ENCODE assay signal across 14 cellular contexts in the genomic region with DNA sequence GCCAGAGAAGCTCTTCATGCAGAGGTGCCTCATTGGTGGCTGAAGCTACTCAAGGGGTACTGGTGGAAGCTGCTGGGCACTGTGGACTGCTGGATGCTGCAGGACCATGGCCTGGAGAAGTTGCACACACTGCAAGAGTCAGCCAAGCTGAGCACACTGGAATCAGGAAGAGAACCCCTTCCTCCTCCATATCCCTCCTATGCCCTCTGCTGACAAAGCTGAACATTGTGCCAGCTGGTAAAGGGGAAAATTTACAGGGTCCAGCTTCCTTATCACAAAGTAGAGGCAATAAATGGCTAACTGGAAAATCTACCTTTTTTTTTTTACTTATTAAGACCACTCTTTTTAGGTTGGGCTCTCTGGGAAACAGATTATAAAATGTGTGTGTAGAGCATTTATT. TPM values are rescaled to one million over a fixed set of nuclear protein-coding genes. Genes with fewer than 3 reads are reported as not detected.
DNase-seq lines count a peak whose midpoint lies in the region; ATAC-seq and TF ChIP-seq lines count a peak whose summit lies in the region.
"Had no signal": no experiment of that assay in that cellular context is flagged by ENCODE, and none has a peak within 500 bp of the region (broad histone marks: within the 10 kb centered on the region; RNA-seq: fewer than 3 reads in every experiment).

No MANE protein-coding gene starts in this region.

- DNase-seq in DMS53 (lab: John Stamatoyannopoulos, UW) (peak; percentile 53), DMS53 treated with DMSO at 0.1 percent for 48 hours (lab: John Stamatoyannopoulos, UW; ENCODE audit: unreplicated experiment) (no peak), KBM-7 (peak; percentile 23), RPMI7951 (ENCODE audit: low read depth) (peak; percentile 5), kidney epithelial cell (ENCODE audit: low read depth) (no peak), omental fat pad (ENCODE audit: low spot score) (no peak)
- DNase-seq in effector memory CD8-positive, alpha-beta T cell: no peak
- DNase-seq: activated T-cell treated with anti-CD3 and anti-CD28 coated beads, Interleukin-2, amount 50 U/mL, for 24 hours; GF-D8; T1000 had no signal

- no peaks in the 10 kb centered on the region for H3K4me1 Mint-ChIP-seq in effector memory CD8-positive, alpha-beta T cell (ENCODE audit: low read depth in 2 of 2)
- H3K4me1 Mint-ChIP-seq: central memory CD8-positive, alpha-beta T cell had no signal

- H3K27me3 Mint-ChIP-seq in effector memory CD8-positive, alpha-beta T cell: peaks cover 26 to 56% of the 10 kb centered on the region in 2 donors

- H3K27ac Mint-ChIP-seq in effector memory CD8-positive, alpha-beta T cell: no peak overlapping the region
- H3K27ac Mint-ChIP-seq: activated T-cell treated with anti-CD3 and anti-CD28 coated beads, Interleukin-2, amount 50 U/mL, for 24 hours had no signal

- no peaks in the 10 kb centered on the region for H3K27me3 ChIP-seq in kidney epithelial cell (ENCODE audit: control insufficient read depth, insufficient read depth, low read length)

- H3K4me3 Mint-ChIP-seq in effector memory CD8-positive, alpha-beta T cell: no peak overlapping the region
- H3K4me3 Mint-ChIP-seq: activated T-cell treated with anti-CD3 and anti-CD28 coated beads, Interleukin-2, amount 50 U/mL, for 24 hours; central memory CD8-positive, alpha-beta T cell had no signal

- no peak for ATAC-seq in HG03442 (IDR thresholded peaks at IDR 0.05; ENCODE audit: unreplicated experiment)
- ATAC-seq in omental fat pad (ENCODE audit: low FRiP score): no peak
- no peak for ATAC-seq in effector memory CD8-positive, alpha-beta T cell (replicated peaks)
- ATAC-seq: gastroesophageal sphincter had no signal

- H3K36me3 Mint-ChIP-seq in effector memory CD8-positive, alpha-beta T cell (ENCODE audit: insufficient read depth): no peaks in the 10 kb centered on the region

- no peaks in the 10 kb centered on the region for H3K36me3 ChIP-seq in kidney epithelial cell (ENCODE audit: control insufficient read depth, insufficient read depth, low read length)
- H3K36me3 ChIP-seq: gastroesophageal sphincter, prostate gland had no signal

- no peaks in the 10 kb centered on the region for H3K9me3 Mint-ChIP-seq in effector memory CD8-positive, alpha-beta T cell
- H3K9me3 Mint-ChIP-seq: activated T-cell treated with anti-CD3 and anti-CD28 coated beads, Interleukin-2, amount 50 U/mL, for 24 hours; central memory CD8-positive, alpha-beta T cell had no signal

- TF ChIP-seq CTCF in kidney epithelial cell (IDR thresholded peaks at IDR 0.05; ENCODE audit: insufficient read depth, low read length, poor library complexity, severe bottlenecking) (peak; percentile 34), omental fat pad (IDR thresholded peaks at IDR 0.05) (no peak)

- in situ Hi-C loops in KBM-7 (cut with MboI; ENCODE audit: low pct_unique_long_range_greater_than_20kb, low sequenced_read_pairs): no loop called here

- no peak overlapping the region for H3K4me3 ChIP-seq in kidney epithelial cell (ENCODE audit: low read depth, low read length)
- H3K4me3 ChIP-seq: gastroesophageal sphincter, prostate gland had no signal

RNA-seq across cellular contexts. Expression of gene CCDC175, which starts 6.5 kb away (rescaled TPM):
- not detected in 2 replicates for total RNA-seq in RPMI7951 (2014; rRNA removed; shearing (Covaris generic))
- total RNA-seq in kidney epithelial cell (not detected in 2 replicates), omental fat pad (not detected)
- total RNA-seq: gastroesophageal sphincter, prostate gland had no signal

Comparison
In these comparisons a context has a peak if more than half of its experiments do, and no peak if none do; other contexts are left out.
1. DNase-seq: peak in DMS53 (single experiment), KBM-7 (single experiment) and RPMI7951 (single experiment); none in DMS53 treated with DMSO at 0.1 percent for 48 hours (single experiment), kidney epithelial cell (single experiment), omental fat pad (single experiment) and effector memory CD8-positive, alpha-beta T cell (0 of 3).